Comparison of ENCODE assay signal across 1 cellular context in the genomic region with DNA sequence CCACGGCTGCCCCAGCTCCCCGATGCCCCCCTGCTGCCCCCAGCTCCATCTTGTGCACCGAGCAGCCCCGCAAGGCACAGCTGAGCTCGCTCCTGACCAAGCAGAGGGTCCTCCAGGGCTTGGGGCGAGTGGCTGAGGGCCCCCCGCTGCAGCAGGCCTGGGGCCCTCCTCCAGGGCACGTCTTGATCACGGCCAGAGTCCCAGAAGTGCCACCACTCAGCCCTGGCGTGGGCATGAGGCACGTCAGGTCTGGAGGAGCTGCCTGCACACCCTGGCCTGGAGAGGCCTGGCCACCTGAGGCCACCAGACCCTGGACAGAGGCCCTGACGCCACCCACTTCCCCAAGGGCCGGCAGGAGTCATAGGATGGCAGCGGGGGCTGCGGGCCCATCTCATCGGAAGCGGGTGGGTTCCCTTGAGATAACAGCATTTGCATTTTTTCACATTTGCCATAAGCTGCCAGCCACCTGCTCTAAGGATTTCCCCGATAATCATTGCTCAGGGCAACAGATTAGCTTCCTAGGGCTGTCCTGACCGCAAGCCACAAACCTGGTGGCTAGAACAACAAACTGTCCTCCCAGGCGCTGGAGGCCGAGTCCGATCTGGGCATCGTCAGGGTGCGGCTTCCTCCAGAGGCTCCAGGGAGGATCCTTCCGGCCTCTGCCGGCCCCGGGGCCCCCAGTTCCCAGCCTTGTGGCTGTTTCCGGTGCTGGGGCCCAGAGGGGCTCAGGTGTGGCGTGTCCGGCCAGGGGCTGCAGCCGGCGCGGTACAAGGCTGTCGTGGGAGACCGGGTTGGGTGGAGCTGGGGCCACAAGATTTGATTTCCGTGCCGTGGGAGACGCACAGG.
TF ChIP-seq lines count a peak whose summit lies in the region.

No MANE protein-coding gene starts in this region.

TF ChIP-seq in Ishikawa, 13 proteins besides CTCF, POLR2A, EP300 and RAD21:
- TF ChIP-seq REST (IDR thresholded peaks at IDR 0.05; ENCODE audit: low read depth) = peak; percentile 28; the same call in 1 of the 2 replicates
- TF ChIP-seq CEBPB (IDR thresholded peaks at IDR 0.05) = no peak
TF ChIP-seq in Ishikawa: peak in this region for 1.
